Comparison of ENCODE assay signal across 1 cellular context in genomic region chr20:21006611-21007010, GRCh38.
TF ChIP-seq lines count a peak whose summit lies in the region.

No MANE protein-coding gene starts in this region.

TF ChIP-seq in GM23338, 12 proteins besides CTCF, POLR2A, EP300 and RAD21 (continued from another document):
- TF ChIP-seq REST (IDR thresholded peaks at IDR 0.05; ENCODE audit: unreplicated experiment) (no peak), EZH2phosphoT487 (IDR thresholded peaks at IDR 0.05; ENCODE audit: unreplicated experiment) (no peak), CREB1 (CRISPR knock-in tag; IDR thresholded peaks at IDR 0.05; ENCODE audit: low read depth) (no peak)
